ENCODE assay signal across 8 cellular contexts in the genomic region with DNA sequence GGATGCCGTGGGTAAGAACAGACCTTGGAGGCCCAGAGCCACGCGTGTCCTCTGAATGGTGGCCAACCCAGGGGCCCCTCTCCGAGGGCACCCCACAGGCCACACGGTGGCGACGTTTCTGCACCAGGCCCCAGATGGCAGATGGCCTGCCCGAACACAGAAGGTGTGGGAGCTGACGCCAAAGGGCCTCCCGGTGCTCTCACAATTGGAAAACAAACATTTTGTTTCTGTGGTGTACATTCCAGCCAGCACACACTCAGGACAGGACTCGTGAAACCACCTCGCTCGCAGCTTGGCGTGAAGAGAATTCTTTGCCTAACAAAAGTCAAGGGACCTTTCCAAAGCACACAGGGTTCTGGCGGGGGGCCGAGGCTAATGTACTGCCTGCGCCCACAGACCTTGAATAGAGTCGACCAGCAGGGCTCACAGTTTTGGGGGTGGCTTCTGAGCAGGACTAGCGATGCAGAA.
DNase-seq lines count a peak whose midpoint lies in the region; ATAC-seq and TF ChIP-seq lines count a peak whose summit lies in the region.

No MANE protein-coding gene starts in this region.

- intact Hi-C loops in left ventricle myocardium superior (cut with micrococcal nuclease) (no loop called here), Caco-2 (cut with micrococcal nuclease; ENCODE audit: unreplicated experiment) (loop anchor here (5.0 kb wide), 1 partner anchor 110 kb away; the partner anchor contains the start of gene FAM53B)

- H3K27ac ChIP-seq in BLaER1: no peak overlapping the region

- ATAC-seq in left ventricle myocardium superior: peak; percentile 71
- no peak for ATAC-seq in GM21360 (IDR thresholded peaks at IDR 0.05; ENCODE audit: unreplicated experiment)

- H3K36me3 ChIP-seq in BLaER1: peaks cover 31% of the 10 kb centered on the region
- no peaks in the 10 kb centered on the region for H3K36me3 ChIP-seq in Caco-2 (ENCODE audit: control insufficient read depth, insufficient read depth, low read length)

- H3K27ac Mint-ChIP-seq in activated naive CD4-positive, alpha-beta T cell treated with anti-CD3 and anti-CD28 coated beads, Interleukin-2, amount 10 ng/mL, durations not matched to agents 7 days and 5 days: no peak overlapping the region
- H3K27ac Mint-ChIP-seq in Caco-2 (ENCODE audit: unreplicated experiment): no peak overlapping the region

- DNase-seq in activated naive CD4-positive, alpha-beta T cell treated with anti-CD3 and anti-CD28 coated beads, Interleukin-2, amount 10 ng/mL, durations not matched to agents 7 days and 5 days: peak; percentile 59
- DNase-seq in left ventricle myocardium superior: peak; percentile 77
- DNase-seq in stimulated activated CD8-positive, alpha-beta memory T cell treated with anti-CD3 and anti-CD28 coated beads, Interleukin-4, amount 100 ng/mL, for 48 hours: peak; percentile 58
- no peak for DNase-seq in Caco-2
- DNase-seq in glomerular visceral epithelial cell (ENCODE audit: extremely low spot score): no peak

- H3K9me3 ChIP-seq in BLaER1 (peaks cover 9% of the 10 kb centered on the region), Caco-2 (no peaks in the 10 kb centered on the region)

- H3K4me2 ChIP-seq in BLaER1: peak overlapping the region; percentile 96

- peaks cover 51% of the 10 kb centered on the region for H3K4me1 Mint-ChIP-seq in activated naive CD4-positive, alpha-beta T cell treated with anti-CD3 and anti-CD28 coated beads, Interleukin-2, amount 10 ng/mL, durations not matched to agents 7 days and 5 days
- no peaks in the 10 kb centered on the region for H3K4me1 Mint-ChIP-seq in Caco-2 (ENCODE audit: low read depth, unreplicated experiment)

- 0 out of 2 replicates have a peak overlapping the region, but pooled peaks have one; percentile 3 for H3K9ac ChIP-seq in BLaER1

- H3K27me3 ChIP-seq in BLaER1: no peaks in the 10 kb centered on the region
- H3K27me3 ChIP-seq in Caco-2 (replicated peaks; ENCODE audit: control insufficient read depth, insufficient read depth, low read length): no peaks in the 10 kb centered on the region

- H3K4me3 Mint-ChIP-seq in activated naive CD4-positive, alpha-beta T cell treated with anti-CD3 and anti-CD28 coated beads, Interleukin-2, amount 10 ng/mL, durations not matched to agents 7 days and 5 days: no peak overlapping the region
- no peak overlapping the region for H3K4me3 Mint-ChIP-seq in Caco-2 (ENCODE audit: unreplicated experiment)

- TF ChIP-seq EP300 in Ishikawa (IDR thresholded peaks at IDR 0.05; ENCODE audit: borderline replicate concordance): no peak

- POLR2A ChIA-PET in Caco-2 (lab: Charles Lee): no interaction called here

- no peak for TF ChIP-seq CTCF in Caco-2 (IDR thresholded peaks at IDR 0.05; ENCODE audit: insufficient read depth in 1 of 2, low read depth in 1 of 2, low read length in 1 of 2, severe bottlenecking in 1 of 2, unreplicated experiment in 1 of 2)

- peaks cover 21% of the 10 kb centered on the region for H3K36me3 Mint-ChIP-seq in activated naive CD4-positive, alpha-beta T cell treated with anti-CD3 and anti-CD28 coated beads, Interleukin-2, amount 10 ng/mL, durations not matched to agents 7 days and 5 days
- H3K36me3 Mint-ChIP-seq in Caco-2 (ENCODE audit: insufficient read depth, unreplicated experiment): no peaks in the 10 kb centered on the region

- peaks cover 76% of the 10 kb centered on the region for H3K4me1 ChIP-seq in BLaER1
- H3K4me1 ChIP-seq in Caco-2: 0 out of 2 replicates have a peak, but pooled peaks cover 3% of the 10 kb centered on the region

- peak; percentile 68 for TF ChIP-seq RAD21 in Ishikawa (IDR thresholded peaks at IDR 0.05; ENCODE audit: low read depth)

- CTCF ChIA-PET in activated naive CD4-positive, alpha-beta T cell treated with anti-CD3 and anti-CD28 coated beads, Interleukin-2, amount 10 ng/mL, durations not matched to agents 7 days and 5 days (lab: Charles Lee): interaction anchor here (0.6 to 2.5 kb wide), 8 partner anchors 12 to 131 kb away, joined by 3 to 19 read pairs (median 4); no protein-coding TSS in a partner anchor
- CTCF ChIA-PET in Caco-2 (lab: Charles Lee): interaction anchor here (0.6 to 1.0 kb wide), 2 partner anchors 109 to 111 kb away, joined by 3 to 4 read pairs; no protein-coding TSS in a partner anchor

- H3K9me3 Mint-ChIP-seq in activated naive CD4-positive, alpha-beta T cell treated with anti-CD3 and anti-CD28 coated beads, Interleukin-2, amount 10 ng/mL, durations not matched to agents 7 days and 5 days: peaks cover 10% of the 10 kb centered on the region
- H3K9me3 Mint-ChIP-seq in Caco-2 (ENCODE audit: unreplicated experiment): no peaks in the 10 kb centered on the region

- H3K27me3 Mint-ChIP-seq in activated naive CD4-positive, alpha-beta T cell treated with anti-CD3 and anti-CD28 coated beads, Interleukin-2, amount 10 ng/mL, durations not matched to agents 7 days and 5 days: no peaks in the 10 kb centered on the region
- no peaks in the 10 kb centered on the region for H3K27me3 Mint-ChIP-seq in Caco-2 (ENCODE audit: insufficient read depth, unreplicated experiment)

- H3K4me3 ChIP-seq in BLaER1: no peak overlapping the region
- H3K4me3 ChIP-seq in Caco-2 (ENCODE audit: low read depth, low read length): no peak overlapping the region

- H4K20me1 ChIP-seq in BLaER1: peaks cover 98% of the 10 kb centered on the region

- BruUV-seq in Caco-2 (replicated peaks; lab: Mats Ljungman, UMichigan): no TSS peak

TF ChIP-seq in Ishikawa, 13 proteins besides CTCF, POLR2A, EP300 and RAD21:
- TF ChIP-seq, protein P1, sequence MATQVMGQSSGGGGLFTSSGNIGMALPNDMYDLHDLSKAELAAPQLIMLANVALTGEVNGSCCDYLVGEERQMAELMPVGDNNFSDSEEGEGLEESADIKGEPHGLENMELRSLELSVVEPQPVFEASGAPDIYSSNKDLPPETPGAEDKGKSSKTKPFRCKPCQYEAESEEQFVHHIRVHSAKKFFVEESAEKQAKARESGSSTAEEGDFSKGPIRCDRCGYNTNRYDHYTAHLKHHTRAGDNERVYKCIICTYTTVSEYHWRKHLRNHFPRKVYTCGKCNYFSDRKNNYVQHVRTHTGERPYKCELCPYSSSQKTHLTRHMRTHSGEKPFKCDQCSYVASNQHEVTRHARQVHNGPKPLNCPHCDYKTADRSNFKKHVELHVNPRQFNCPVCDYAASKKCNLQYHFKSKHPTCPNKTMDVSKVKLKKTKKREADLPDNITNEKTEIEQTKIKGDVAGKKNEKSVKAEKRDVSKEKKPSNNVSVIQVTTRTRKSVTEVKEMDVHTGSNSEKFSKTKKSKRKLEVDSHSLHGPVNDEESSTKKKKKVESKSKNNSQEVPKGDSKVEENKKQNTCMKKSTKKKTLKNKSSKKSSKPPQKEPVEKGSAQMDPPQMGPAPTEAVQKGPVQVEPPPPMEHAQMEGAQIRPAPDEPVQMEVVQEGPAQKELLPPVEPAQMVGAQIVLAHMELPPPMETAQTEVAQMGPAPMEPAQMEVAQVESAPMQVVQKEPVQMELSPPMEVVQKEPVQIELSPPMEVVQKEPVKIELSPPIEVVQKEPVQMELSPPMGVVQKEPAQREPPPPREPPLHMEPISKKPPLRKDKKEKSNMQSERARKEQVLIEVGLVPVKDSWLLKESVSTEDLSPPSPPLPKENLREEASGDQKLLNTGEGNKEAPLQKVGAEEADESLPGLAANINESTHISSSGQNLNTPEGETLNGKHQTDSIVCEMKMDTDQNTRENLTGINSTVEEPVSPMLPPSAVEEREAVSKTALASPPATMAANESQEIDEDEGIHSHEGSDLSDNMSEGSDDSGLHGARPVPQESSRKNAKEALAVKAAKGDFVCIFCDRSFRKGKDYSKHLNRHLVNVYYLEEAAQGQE (IDR thresholded peaks at IDR 0.05; ENCODE audit: low read depth): no peak
- TF ChIP-seq EGR1 (IDR thresholded peaks at IDR 0.05) (no peak), ZBTB7A (IDR thresholded peaks at IDR 0.05; ENCODE audit: low read depth) (no peak), CREB1 (IDR thresholded peaks at IDR 0.05; ENCODE audit: low read depth) (no peak), TAF1 (IDR thresholded peaks at IDR 0.05; ENCODE audit: low read depth) (no peak), TEAD4 (IDR thresholded peaks at IDR 0.05) (no peak), NFIC (IDR thresholded peaks at IDR 0.05) (no peak), YY1 (IDR thresholded peaks at IDR 0.05; ENCODE audit: low read depth) (no peak), CEBPB (IDR thresholded peaks at IDR 0.05) (no peak), FOXM1 (IDR thresholded peaks at IDR 0.05; ENCODE audit: borderline replicate concordance, low read depth) (no peak), TCF12 (IDR thresholded peaks at IDR 0.05; ENCODE audit: low read depth) (no peak)
- TF ChIP-seq, protein P2, sequence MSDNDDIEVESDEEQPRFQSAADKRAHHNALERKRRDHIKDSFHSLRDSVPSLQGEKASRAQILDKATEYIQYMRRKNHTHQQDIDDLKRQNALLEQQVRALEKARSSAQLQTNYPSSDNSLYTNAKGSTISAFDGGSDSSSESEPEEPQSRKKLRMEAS (IDR thresholded peaks at IDR 0.05): no peak
- TF ChIP-seq, protein P3, sequence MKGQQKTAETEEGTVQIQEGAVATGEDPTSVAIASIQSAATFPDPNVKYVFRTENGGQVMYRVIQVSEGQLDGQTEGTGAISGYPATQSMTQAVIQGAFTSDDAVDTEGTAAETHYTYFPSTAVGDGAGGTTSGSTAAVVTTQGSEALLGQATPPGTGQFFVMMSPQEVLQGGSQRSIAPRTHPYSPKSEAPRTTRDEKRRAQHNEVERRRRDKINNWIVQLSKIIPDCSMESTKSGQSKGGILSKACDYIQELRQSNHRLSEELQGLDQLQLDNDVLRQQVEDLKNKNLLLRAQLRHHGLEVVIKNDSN (IDR thresholded peaks at IDR 0.05): no peak
TF ChIP-seq in Ishikawa: peak in this region for 0.

Comparison
In these comparisons a context has a peak if more than half of its experiments do, and no peak if none do; other contexts are left out.
1. DNase-seq: peak in activated naive CD4-positive, alpha-beta T cell treated with anti-CD3 and anti-CD28 coated beads, Interleukin-2, amount 10 ng/mL, durations not matched to agents 7 days and 5 days (single experiment), left ventricle myocardium superior (single experiment) and stimulated activated CD8-positive, alpha-beta memory T cell treated with anti-CD3 and anti-CD28 coated beads, Interleukin-4, amount 100 ng/mL, for 48 hours (single experiment); none in Caco-2 (0 of 2) and glomerular visceral epithelial cell (single experiment).